Comparison of ENCODE assay signal across 8 cellular contexts in genomic region chr1:32817815-32818786, GRCh38. TPM values are rescaled to one million over a fixed set of nuclear protein-coding genes. Genes with fewer than 3 reads are reported as not detected.
DNase-seq lines count a peak whose midpoint lies in the region; ATAC-seq and TF ChIP-seq lines count a peak whose summit lies in the region.

No MANE protein-coding gene starts in this region.

- peak overlapping the region; percentile 85 for H3K27ac ChIP-seq in naive thymus-derived CD4-positive, alpha-beta T cell (ENCODE audit: low read depth, low read length)
- peak overlapping the region; percentile 92 to 99 (median 96) for H3K27ac ChIP-seq in upper lobe of left lung

- intact Hi-C loops in naive thymus-derived CD4-positive, alpha-beta T cell (cut with micrococcal nuclease), result loop anchor here (1.0 to 5.0 kb wide), 16 partner anchors 17 to 1521 kb away; partner anchors contain the start of genes AK2 (in 2 of the 2), BSDC1 (in 2 of the 2), ZBTB8OS (in 2 of the 2) and AZIN2 (in 1 of the 2)

- H3K4me3 ChIP-seq in fibroblast of villous mesenchyme (ENCODE audit: low read depth, low read length) (peak overlapping the region; percentile 99), upper lobe of left lung (peak overlapping the region; percentile 63 to 98 (median 89))
- peak overlapping the region; percentile 86 for H3K4me3 ChIP-seq in naive thymus-derived CD4-positive, alpha-beta T cell (ENCODE audit: low read length)

- TF ChIP-seq EP300 in upper lobe of left lung (IDR thresholded peaks at IDR 0.05), result peak in 1 of 4 donors; percentile 7

- H3K4me1 Mint-ChIP-seq in naive thymus-derived CD4-positive, alpha-beta T cell, result peaks cover 31 to 68% (median 55%) of the 10 kb centered on the region in 7 donors

- POLR2A ChIA-PET in naive thymus-derived CD4-positive, alpha-beta T cell (lab: Charles Lee), result interaction anchor here (0.7 to 1.4 kb wide), 6 partner anchors 40 to 638 kb away, joined by 3 to 5 read pairs (median 4); partner anchors contain the start of genes RBBP4 and ZBTB8OS

- peaks cover 26 to 41% of the 10 kb centered on the region in 2 donors for H3K4me1 ChIP-seq in naive thymus-derived CD4-positive, alpha-beta T cell (ENCODE audit: control insufficient read depth in 2 of 2, insufficient read depth in 2 of 2, low read length in 2 of 2)
- H3K4me1 ChIP-seq in upper lobe of left lung, result peaks cover 35 to 53% (median 40%) of the 10 kb centered on the region in 4 donors

- H3K9me3 ChIP-seq in naive thymus-derived CD4-positive, alpha-beta T cell (ENCODE audit: control insufficient read depth in 2 of 3, low read length in 3 of 3), result no peaks in the 10 kb centered on the region
- H3K9me3 ChIP-seq in upper lobe of left lung, result no peaks in the 10 kb centered on the region

- 2 to 11% methylated on average over 5 to 43 of the region's 51 CpGs for WGBS in upper lobe of left lung, 2 donors

- H3K9me3 Mint-ChIP-seq in naive thymus-derived CD4-positive, alpha-beta T cell, result no peaks in the 10 kb centered on the region

- H3K27ac Mint-ChIP-seq in naive thymus-derived CD4-positive, alpha-beta T cell, result peak overlapping the region; percentile 82 to 96 (median 92)

- CTCF ChIA-PET in naive thymus-derived CD4-positive, alpha-beta T cell (lab: Charles Lee), result interaction anchor here (0.7 kb wide), 1 partner anchor 58 kb away, joined by 3 read pairs; no protein-coding TSS in a partner anchor

- H3K27me3 Mint-ChIP-seq in naive thymus-derived CD4-positive, alpha-beta T cell, result no peaks in the 10 kb centered on the region

- DNase-seq in COR-L47 (lab: John Stamatoyannopoulos, UW) (peak; percentile 58), HuH-7 (ENCODE audit: low spot score) (peak; percentile 73), OCI-M1 (lab: John Stamatoyannopoulos, UW) (peak; percentile 83), fibroblast of villous mesenchyme (ENCODE audit: low read depth) (peak; percentile 52), upper lobe of left lung (peak; percentile 78 to 90)
- peak; percentile 16 for DNase-seq in activated effector memory CD4-positive, alpha-beta T cell treated with Interleukin-2 at 50 U/mL for 16 hours
- DNase-seq in naive thymus-derived CD4-positive, alpha-beta T cell, result peak in 7 of 9 donors; percentile 19 to 55 (median 24)

- peaks cover 0 to 9% (median 0%) of the 10 kb centered on the region in 3 experiments for H3K36me3 ChIP-seq in naive thymus-derived CD4-positive, alpha-beta T cell (ENCODE audit: control insufficient read depth in 2 of 3, insufficient read depth in 3 of 3, low read length in 3 of 3)
- H3K36me3 ChIP-seq in upper lobe of left lung, result peaks cover 0 to 4% (median 0%) of the 10 kb centered on the region in 4 donors

- ATAC-seq in GM21528 (IDR thresholded peaks at IDR 0.05; ENCODE audit: low FRiP score, unreplicated experiment) (peak; percentile 28), upper lobe of left lung (ENCODE audit: low FRiP score in 2 of 2) (peak; percentile 58 to 60)
- ATAC-seq in naive thymus-derived CD4-positive, alpha-beta T cell, result no peak

- no peak for TF ChIP-seq POLR2A in upper lobe of left lung (IDR thresholded peaks at IDR 0.05)

- H3K4me3 Mint-ChIP-seq in naive thymus-derived CD4-positive, alpha-beta T cell, result peak overlapping the region; percentile 85 to 99 (median 96)

- no peaks in the 10 kb centered on the region for H3K27me3 ChIP-seq in naive thymus-derived CD4-positive, alpha-beta T cell (ENCODE audit: control insufficient read depth in 2 of 2, insufficient read depth in 2 of 2, low read length in 2 of 2)
- H3K27me3 ChIP-seq in upper lobe of left lung, result no peaks in the 10 kb centered on the region

- peaks cover 0 to 27% (median 10%) of the 10 kb centered on the region in 5 donors for H3K36me3 Mint-ChIP-seq in naive thymus-derived CD4-positive, alpha-beta T cell

- TF ChIP-seq CTCF in fibroblast of villous mesenchyme (IDR thresholded peaks at IDR 0.05; ENCODE audit: insufficient read depth, low read depth, low read length) (no peak), upper lobe of left lung (IDR thresholded peaks at IDR 0.05) (peak in 1 of 6 experiments; percentile 4)

RNA-seq across cellular contexts. Expression of gene S100PBP, which starts 0.6 kb away (rescaled TPM):
- total RNA-seq in fibroblast of villous mesenchyme (32.9 and 46.6 TPM in 2 replicates), upper lobe of left lung (10 to 100 TPM; 20.8 to 85.9 (median 34.9) TPM)
- total RNA-seq in naive thymus-derived CD4-positive, alpha-beta T cell, result 10 to 100 TPM; 36.3 to 69.0 (median 60.2) TPM
- polyA plus RNA-seq in naive thymus-derived CD4-positive, alpha-beta T cell, result 1 to 10 TPM; 9.3 to 9.6 TPM

RNA-seq across cellular contexts. Expression of gene YARS1, which starts 0.9 kb away (rescaled TPM):
- total RNA-seq in fibroblast of villous mesenchyme (137 and 182 TPM in 2 replicates), upper lobe of left lung (100 to 1,000 TPM in 3 of 6 donors, 10 to 100 TPM in 3; 82.1 to 110 (median 95.1) TPM)
- 100 to 1,000 TPM in 2 of 5 experiments, 10 to 100 TPM in 3; 70.2 to 175 (median 86.8) TPM for total RNA-seq in naive thymus-derived CD4-positive, alpha-beta T cell
- 10 to 100 TPM; 48.6 to 49.5 TPM for polyA plus RNA-seq in naive thymus-derived CD4-positive, alpha-beta T cell

RNA-seq across cellular contexts. Expression of gene FNDC5, which starts 52.6 kb away (rescaled TPM):
- 0.43 and 0.64 TPM in 2 replicates for total RNA-seq in fibroblast of villous mesenchyme
- not detected for total RNA-seq in naive thymus-derived CD4-positive, alpha-beta T cell
- under 1 TPM in 1 of 2 donors, not detected in 1; 0.25 TPM for polyA plus RNA-seq in naive thymus-derived CD4-positive, alpha-beta T cell
- total RNA-seq in upper lobe of left lung, result 10 to 100 TPM in 1 of 6 donors, 1 to 10 TPM in 2, under 1 TPM in 1, not detected in 2; 0.30 to 10.3 (median 2.2) TPM

Comparison
In these comparisons a context has a peak if more than half of its experiments do, and no peak if none do; other contexts are left out.
1. DNase-seq: peak in every context shown above with its lines; median percentile 84 in upper lobe of left lung; 83 in OCI-M1; 73 in HuH-7; 58 in COR-L47; 52 in fibroblast of villous mesenchyme; 24 in naive thymus-derived CD4-positive, alpha-beta T cell; 16 in activated effector memory CD4-positive, alpha-beta T cell treated with Interleukin-2 at 50 U/mL for 16 hours.